Comparison of ENCODE assay signal across 11 cellular contexts in genomic region chr11:59199546-59200420, GRCh38. TPM values are rescaled to one million over a fixed set of nuclear protein-coding genes. Genes with fewer than 3 reads are reported as not detected.
A peak's percentile ranks its signal among the peaks of the same experiment; 100 is the strongest.
DNase-seq lines count a peak whose midpoint lies in the region; ATAC-seq and TF ChIP-seq lines count a peak whose summit lies in the region.
"Had no signal": no experiment of that assay in that cellular context is flagged by ENCODE, and none has a peak within 500 bp of the region (broad histone marks: within the 10 kb centered on the region; RNA-seq: fewer than 3 reads in every experiment).

No MANE protein-coding gene starts in this region.

- peaks cover 9% of the 10 kb centered on the region for H3K36me3 Mint-ChIP-seq in activated naive CD8-positive, alpha-beta T cell

- WGBS in right lobe of liver (ENCODE audit: insufficient coverage, low coverage, low lambda C conversion rate, missing lambda C conversion rate) = 81% methylated on average over 14 of the region's 14 CpGs

- H3K4me1 Mint-ChIP-seq in activated naive CD8-positive, alpha-beta T cell (ENCODE audit: low read depth) = peaks cover 15% of the 10 kb centered on the region

- no peaks in the 10 kb centered on the region for H3K9me3 Mint-ChIP-seq in activated naive CD8-positive, alpha-beta T cell (ENCODE audit: low read depth)
- H3K9me3 Mint-ChIP-seq: naive thymus-derived CD8-positive, alpha-beta T cell had no signal

- H3K4me3 Mint-ChIP-seq in activated naive CD8-positive, alpha-beta T cell = no peak overlapping the region
- H3K4me3 Mint-ChIP-seq: naive thymus-derived CD8-positive, alpha-beta T cell had no signal

- peak overlapping the region; percentile 47 for H3K27ac Mint-ChIP-seq in activated naive CD8-positive, alpha-beta T cell

- no peaks in the 10 kb centered on the region for H3K27me3 ChIP-seq in right lobe of liver
- H3K27me3 ChIP-seq: hepatocyte had no signal

- no peak for TF ChIP-seq CTCF in right lobe of liver (IDR thresholded peaks at IDR 0.05)

- peak; percentile 46 for ATAC-seq in GM18519 (IDR thresholded peaks at IDR 0.05; ENCODE audit: low FRiP score, unreplicated experiment)
- peak; percentile 42 for ATAC-seq in HG02763 (IDR thresholded peaks at IDR 0.05; ENCODE audit: unreplicated experiment)
- ATAC-seq in right lobe of liver = no peak

- peaks cover 0 to 39% (median 19%) of the 10 kb centered on the region in 4 donors for H3K36me3 ChIP-seq in right lobe of liver

- H3K9me3 ChIP-seq in right lobe of liver = no peaks in the 10 kb centered on the region

- no peak for TF ChIP-seq POLR2A in right lobe of liver (IDR thresholded peaks at IDR 0.05)

- peaks cover 0 to 6% (median 0%) of the 10 kb centered on the region in 4 donors for H3K4me1 ChIP-seq in right lobe of liver

- H3K4me3 ChIP-seq in right lobe of liver = no peak overlapping the region
- H3K4me3 ChIP-seq: hepatocyte had no signal

- no peaks in the 10 kb centered on the region for H3K27me3 Mint-ChIP-seq in activated naive CD8-positive, alpha-beta T cell

- no peak overlapping the region for H3K27ac ChIP-seq in right lobe of liver
- H3K27ac ChIP-seq: hepatocyte had no signal

- DNase-seq in A172 (ENCODE audit: low spot score) (peak; percentile 25), Ammon's horn (ENCODE audit: low spot score) (no peak), GM19238 (ENCODE audit: insufficient read length, low spot score) (no peak), right lobe of liver (no peak), COR-L47 (lab: John Stamatoyannopoulos, UW) (no peak)
- DNase-seq: naive thymus-derived CD8-positive, alpha-beta T cell had no signal

- intact Hi-C loops in right lobe of liver (cut with DNase I) = no loop called here

RNA-seq across cellular contexts. Expression of gene MPEG1, which starts 12.9 kb away (rescaled TPM):
- not detected in 2 replicates for total RNA-seq in A172 (2014; rRNA removed; shearing (Covaris generic))
- 10 to 100 TPM in 2 of 6 experiments, 1 to 10 TPM in 4; 5.6 to 22.6 (median 7.4) TPM for total RNA-seq in right lobe of liver
- total RNA-seq: LHCN-M2 had no signal

RNA-seq across cellular contexts. Expression of gene DTX4, which starts 27.9 kb away (rescaled TPM):
- 0.12 and 0.21 TPM in 2 replicates for total RNA-seq in A172 (2014; rRNA removed; shearing (Covaris generic))
- total RNA-seq in right lobe of liver = 10 to 100 TPM; 10.8 to 49.1 (median 22.6) TPM

RNA-seq across cellular contexts. Expression of gene FAM111A, which starts 57.1 kb away (rescaled TPM):
- total RNA-seq in A172 (2014; rRNA removed; shearing (Covaris generic)) = 83.5 and 102 TPM in 2 replicates
- 10 to 100 TPM; 10.8 to 19.5 (median 16.6) TPM for total RNA-seq in right lobe of liver

Comparison
In these comparisons a context has a peak if more than half of its experiments do, and no peak if none do; other contexts are left out.
1. ATAC-seq: peak in GM18519 (single experiment) and HG02763 (single experiment); none in right lobe of liver (0 of 4).